21 cellular contexts compared by ENCODE assay signal in the genomic region with DNA sequence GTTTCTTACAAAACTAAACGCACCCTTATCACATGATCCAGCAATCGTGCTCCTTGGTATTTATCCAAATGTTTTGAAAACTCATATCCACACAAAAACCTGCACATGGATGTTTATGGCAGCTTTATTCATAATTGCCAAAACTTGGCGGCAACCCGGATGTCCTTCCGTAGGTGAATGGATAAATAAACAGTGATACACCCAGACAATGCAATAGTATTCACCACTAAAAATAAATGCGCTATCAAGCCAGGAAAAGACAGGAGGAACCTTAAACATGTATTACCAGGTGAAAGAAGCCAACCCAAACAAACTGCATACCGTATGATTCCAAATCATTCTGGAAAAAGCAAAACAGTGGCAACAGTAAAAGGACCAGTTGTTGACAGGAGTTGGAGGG. TPM values are rescaled to one million over a fixed set of nuclear protein-coding genes. Genes with fewer than 3 reads are reported as not detected.
DNase-seq lines count a peak whose midpoint lies in the region; ATAC-seq and TF ChIP-seq lines count a peak whose summit lies in the region.
"Had no signal": no experiment of that assay in that cellular context is flagged by ENCODE, and none has a peak within 500 bp of the region (broad histone marks: within the 10 kb centered on the region; RNA-seq: fewer than 3 reads in every experiment).

No MANE protein-coding gene starts in this region.

- H3K27ac ChIP-seq in coronary artery: no peak overlapping the region
- H3K27ac ChIP-seq in sigmoid colon: no peak overlapping the region
- H3K27ac ChIP-seq: adrenal gland, brain microvascular endothelial cell, upper lobe of right lung had no signal

- H3K4me3 ChIP-seq in coronary artery (no peak overlapping the region), sigmoid colon (no peak overlapping the region)
- H3K4me3 ChIP-seq: adrenal gland, upper lobe of right lung had no signal

- intact Hi-C loops in left colon (cut with DNase I, micrococcal nuclease) (no loop called here), sigmoid colon (cut with DNase I) (no loop called here)

- H3K4me1 Mint-ChIP-seq in T-helper 1 cell treated with Interleukin-12 subunit alpha and Interleukin-12 subunit beta and Interleukin-4 antibody, amounts not matched to agents 30 μg/mL and 1 μg/mL, for 36 hours (ENCODE audit: low read depth): peaks cover 36% of the 10 kb centered on the region
- H3K4me1 Mint-ChIP-seq in T-helper 17 cell: peaks cover 53% of the 10 kb centered on the region

- H3K36me3 Mint-ChIP-seq in T-helper 1 cell treated with Interleukin-12 subunit alpha and Interleukin-12 subunit beta and Interleukin-4 antibody, amounts not matched to agents 30 μg/mL and 1 μg/mL, for 36 hours (ENCODE audit: low read depth): peaks cover 15% of the 10 kb centered on the region
- no peaks in the 10 kb centered on the region for H3K36me3 Mint-ChIP-seq in T-helper 17 cell (ENCODE audit: low read depth)
- H3K36me3 Mint-ChIP-seq: IgD-negative memory B cell had no signal

- no peaks in the 10 kb centered on the region for H3K27me3 ChIP-seq in sigmoid colon
- H3K27me3 ChIP-seq: adrenal gland, brain microvascular endothelial cell, upper lobe of right lung had no signal

- 21 to 72% methylated on average over 7 of the region's 7 CpGs for WGBS in sigmoid colon, 2 donors

- TF ChIP-seq CTCF in coronary artery (IDR thresholded peaks at IDR 0.05) (no peak), sigmoid colon (IDR thresholded peaks at IDR 0.05) (no peak)

- peaks cover 0 to 14% (median 12%) of the 10 kb centered on the region in 4 donors for H3K4me1 ChIP-seq in sigmoid colon

- H3K9me3 Mint-ChIP-seq in T-helper 1 cell treated with Interleukin-12 subunit alpha and Interleukin-12 subunit beta and Interleukin-4 antibody, amounts not matched to agents 30 μg/mL and 1 μg/mL, for 36 hours: no peaks in the 10 kb centered on the region
- H3K9me3 Mint-ChIP-seq: activated T-helper 17 cell treated with anti-CD3 and anti-CD28 coated beads, Interleukin-2, amount 50 U/mL, for 72 hours; IgD-negative memory B cell had no signal

- TF ChIP-seq EP300 in sigmoid colon (IDR thresholded peaks at IDR 0.05): no peak

- H3K9me3 ChIP-seq in T-helper 17 cell (ENCODE audit: control insufficient read depth, low read length, poor library complexity, severe bottlenecking) (no peaks in the 10 kb centered on the region), sigmoid colon (no peaks in the 10 kb centered on the region)
- H3K9me3 ChIP-seq: adrenal gland, upper lobe of right lung had no signal

- DNase-seq in T-helper 1 cell: no peak
- peak; percentile 45 for DNase-seq in COR-L47 (lab: John Stamatoyannopoulos, UW)
- no peak for DNase-seq in T-helper 17 cell
- DNase-seq in left colon: no peak
- DNase-seq in coronary artery (ENCODE audit: low spot score): no peak
- no peak for DNase-seq in sigmoid colon
- no peak for DNase-seq in activated effector memory CD4-positive, alpha-beta T cell treated with anti-CD3 and anti-CD28 coated beads, Interleukin-2, amount 50 U/mL, for 16 hours
- DNase-seq: adrenal gland, brain microvascular endothelial cell, glutamatergic neuron, H7, mesenchymal stem cell, NCI-H524, upper lobe of right lung had no signal

- no peak for ATAC-seq in T-helper 17 cell
- peak; percentile 10 for ATAC-seq in left colon
- ATAC-seq: activated T-helper 17 cell treated with anti-CD3 and anti-CD28 coated beads, Interleukin-2, amount 50 U/mL, for 72 hours; upper lobe of right lung had no signal

- H3K4me3 Mint-ChIP-seq in T-helper 1 cell treated with Interleukin-12 subunit alpha and Interleukin-12 subunit beta and Interleukin-4 antibody, amounts not matched to agents 30 μg/mL and 1 μg/mL, for 36 hours: no peak overlapping the region
- H3K4me3 Mint-ChIP-seq in T-helper 17 cell: no peak overlapping the region
- H3K4me3 Mint-ChIP-seq: B cell had no signal

- H3K36me3 ChIP-seq in sigmoid colon: no peaks in the 10 kb centered on the region
- H3K36me3 ChIP-seq: adrenal gland, brain microvascular endothelial cell, upper lobe of right lung had no signal

- no peak for TF ChIP-seq POLR2A in sigmoid colon (IDR thresholded peaks at IDR 0.05)

- no peaks in the 10 kb centered on the region for H3K27me3 Mint-ChIP-seq in T-helper 1 cell treated with Interleukin-12 subunit alpha and Interleukin-12 subunit beta and Interleukin-4 antibody, amounts not matched to agents 30 μg/mL and 1 μg/mL, for 36 hours (ENCODE audit: low read depth)
- no peaks in the 10 kb centered on the region for H3K27me3 Mint-ChIP-seq in T-helper 17 cell
- H3K27me3 Mint-ChIP-seq: activated T-helper 17 cell treated with anti-CD3 and anti-CD28 coated beads, Interleukin-2, amount 50 U/mL, for 72 hours; B cell; IgD-negative memory B cell had no signal

- H3K27ac Mint-ChIP-seq in T-helper 1 cell treated with Interleukin-12 subunit alpha and Interleukin-12 subunit beta and Interleukin-4 antibody, amounts not matched to agents 30 μg/mL and 1 μg/mL, for 36 hours: peak overlapping the region; percentile 41
- peak overlapping the region; percentile 21 for H3K27ac Mint-ChIP-seq in T-helper 17 cell
- H3K27ac Mint-ChIP-seq: B cell, IgD-negative memory B cell had no signal

RNA-seq across cellular contexts. Expression of gene SPATA32, which starts 10.0 kb away (rescaled TPM):
- total RNA-seq in T-helper 17 cell: under 1 TPM in 1 of 2 donors, not detected in 1; 0.17 TPM
- total RNA-seq in left colon: not detected
- not detected for total RNA-seq in sigmoid colon
- polyA plus RNA-seq in sigmoid colon: under 1 TPM in 1 of 3 donors, not detected in 2; 0.07 TPM
- total RNA-seq: MCF 10A, osteocyte, right cardiac atrium, upper lobe of right lung had no signal
- polyA plus RNA-seq: adrenal gland, right cardiac atrium had no signal

RNA-seq across cellular contexts. Expression of gene FMNL1, which starts 30.2 kb away (rescaled TPM):
- total RNA-seq in T-helper 17 cell: 100 to 1,000 TPM; 509 to 550 TPM
- total RNA-seq in left colon: 10 to 100 TPM in 1 of 2 donors, 1 to 10 TPM in 1; 5.4 to 12.2 TPM
- 10 to 100 TPM in 3 of 4 donors, 1 to 10 TPM in 1; 8.9 to 12.7 (median 11.0) TPM for total RNA-seq in sigmoid colon
- 10 to 100 TPM in 2 of 3 donors, 1 to 10 TPM in 1; 9.2 to 35.5 (median 10.8) TPM for polyA plus RNA-seq in sigmoid colon

Comparison
In these comparisons a context has a peak if more than half of its experiments do, and no peak if none do; other contexts are left out.
1. RNA of gene FMNL1, which starts 30.2 kb away (total RNA-seq): 509 to 550 TPM in T-helper 17 cell; 5.4 to 12.2 TPM in left colon and 8.9 to 12.7 TPM in sigmoid colon; every median in the first group is over 10 times any median in the second.